23 cellular contexts compared by ENCODE assay signal in the genomic region with DNA sequence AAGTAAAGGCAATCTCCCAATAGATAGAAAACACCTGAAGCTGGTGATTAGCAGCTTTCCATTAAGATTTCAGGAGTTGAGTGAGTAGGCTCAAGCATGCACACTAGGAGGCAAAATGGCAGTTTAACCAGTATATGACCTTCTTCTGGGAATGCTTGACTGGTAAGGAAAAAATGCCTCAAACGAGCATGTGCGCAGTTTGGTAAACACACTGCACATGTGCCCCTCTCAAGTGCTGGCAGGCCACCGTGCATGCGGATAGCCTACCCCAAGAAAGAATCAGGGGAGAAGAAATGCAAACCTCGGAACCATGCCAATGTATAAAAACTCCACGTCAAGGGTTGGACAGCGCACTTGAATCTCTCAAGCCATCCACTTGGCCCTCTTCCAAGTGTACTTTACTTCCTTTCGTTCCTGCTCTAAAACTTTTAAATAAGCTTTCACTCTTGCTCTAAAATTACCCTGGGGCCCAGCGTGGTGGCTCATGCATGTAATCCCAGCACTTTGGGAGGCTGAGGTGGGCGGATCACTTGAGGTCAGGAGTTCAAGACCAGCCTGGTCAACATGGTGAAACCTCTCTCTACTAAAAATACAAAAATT.
"Had no signal": no experiment of that assay in that cellular context is flagged by ENCODE, and none has a peak within 500 bp of the region (broad histone marks: within the 10 kb centered on the region; RNA-seq: fewer than 3 reads in every experiment).

No MANE protein-coding gene starts in this region.

- ATAC-seq: activated CD4-positive, CD25-positive, alpha-beta regulatory T cell treated with anti-CD3 and anti-CD28 coated beads, Interleukin-2, amount 50 U/mL, for 24 hours; activated CD8-positive, alpha-beta memory T cell treated with anti-CD3 and anti-CD28 coated beads, Interleukin-2, amount 10 ng/mL, durations not matched to agents 7 days and 5 days; activated CD8-positive, alpha-beta T cell treated with anti-CD3 and anti-CD28 coated beads for 36 hours; body of pancreas; heart left ventricle; left colon; naive thymus-derived CD8-positive, alpha-beta T cell; right lobe of liver had no signal

- DNase-seq: activated CD4-positive, alpha-beta T cell treated with anti-CD3 and anti-CD28 coated beads, Interleukin-2, amount 10 ng/mL, durations not matched to agents 24 days and 14 days; activated CD8-positive, alpha-beta memory T cell treated with anti-CD3 and anti-CD28 coated beads, Interleukin-2, amount 10 ng/mL, durations not matched to agents 7 days and 5 days; activated CD8-positive, alpha-beta T cell treated with anti-CD3 and anti-CD28 coated beads for 36 hours; activated gamma-delta T cell; activated naive CD4-positive, alpha-beta T cell treated with anti-CD3 and anti-CD28 coated beads, Interleukin-2, amount 50 U/mL, for 16 hours; anterior cingulate cortex; body of pancreas; cortex of kidney; heart left ventricle; left colon; naive thymus-derived CD8-positive, alpha-beta T cell; posterior cingulate gyrus; right lobe of liver; stimulated activated CD4-positive, alpha-beta T cell treated with anti-CD3 and anti-CD28 coated beads, Interleukin-2, amount 100 ng/mL, for 48 hours; stimulated activated CD8-positive, alpha-beta memory T cell treated with anti-CD3 and anti-CD28 coated beads, Interleukin-4, amount 100 ng/mL, for 48 hours; stimulated activated naive CD4-positive, alpha-beta T cell had no signal

- H3K4me1 ChIP-seq: heart left ventricle, right lobe of liver had no signal

- H3K9me3 ChIP-seq: body of pancreas, right lobe of liver, thoracic aorta had no signal

- H3K4me3 ChIP-seq: body of pancreas, cardiac muscle cell, heart left ventricle, neural progenitor cell, right lobe of liver, skin epidermis, thoracic aorta had no signal

- H3K27ac ChIP-seq: body of pancreas, cardiac muscle cell, epithelial cell of prostate, heart left ventricle, neural progenitor cell, right lobe of liver, skin epidermis, thoracic aorta, VCaP had no signal

- H3K36me3 ChIP-seq: cardiac muscle cell, heart left ventricle, neural progenitor cell, right lobe of liver, thoracic aorta had no signal

- H3K27me3 ChIP-seq: body of pancreas, cardiac muscle cell, neural progenitor cell, right lobe of liver had no signal
